ENCODE assay signal across 17 cellular contexts in the genomic region with DNA sequence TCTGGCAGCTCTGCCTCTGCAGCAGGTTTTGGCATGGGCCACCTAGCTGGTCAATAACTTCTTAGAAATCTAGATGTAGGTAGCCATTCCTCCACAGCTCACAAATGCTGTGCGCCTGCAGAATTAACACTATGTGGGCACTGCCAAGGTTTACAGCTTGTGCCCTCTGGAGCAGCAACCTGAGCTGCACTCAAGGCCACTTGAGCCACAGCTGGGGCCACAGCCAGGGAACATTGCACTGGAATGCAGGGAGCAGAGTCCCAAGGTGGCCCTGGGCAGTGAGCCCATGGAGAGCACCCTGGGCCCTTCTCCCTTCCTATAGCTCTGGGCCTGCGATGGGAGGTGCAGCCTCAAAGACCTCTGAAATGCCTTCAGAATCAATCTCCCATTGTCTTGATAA.
DNase-seq lines count a peak whose midpoint lies in the region; ATAC-seq, FAIRE-seq and TF ChIP-seq lines count a peak whose summit lies in the region.
"Had no signal": no experiment of that assay in that cellular context is flagged by ENCODE, and none has a peak within 500 bp of the region (broad histone marks: within the 10 kb centered on the region; RNA-seq: fewer than 3 reads in every experiment).

No MANE protein-coding gene starts in this region.

- no peaks in the 10 kb centered on the region for H3K36me3 ChIP-seq in left lung
- no peaks in the 10 kb centered on the region for H3K36me3 ChIP-seq in upper lobe of right lung
- H3K36me3 ChIP-seq: BLaER1 treated with 17β-estradiol and CSF1 and Interleukin-3, amounts not matched to agents 10 nM and 100 nM had no signal

- no peak for FAIRE-seq in D721Med (lab: Jason Lieb, UNC)
- FAIRE-seq: GM12878, GM18507 had no signal

- H3K36me3 Mint-ChIP-seq in stimulated activated effector memory CD8-positive, alpha-beta T cell treated with anti-CD3 and anti-CD28 coated beads, Interleukin-12 subunit alpha, Interleukin-12 subunit beta, amount 100 ng/mL, for 72 hours: no peaks in the 10 kb centered on the region
- H3K36me3 Mint-ChIP-seq: CD4-positive, CD25-positive, alpha-beta regulatory T cell had no signal

- DNase-seq in Right ventricle myocardium inferior (ENCODE audit: missing footprints): peak; percentile 47
- no peak for DNase-seq in Right ventricle myocardium superior
- DNase-seq in left lung: peak; percentile 33 to 57
- DNase-seq in stimulated activated effector memory CD8-positive, alpha-beta T cell treated with anti-CD3 and anti-CD28 coated beads, Interleukin-12 subunit alpha, Interleukin-12 subunit beta, amount 100 ng/mL, for 72 hours (ENCODE audit: low spot score in 2 of 2): no peak
- DNase-seq in upper lobe of right lung: peak; percentile 63
- DNase-seq in amniotic stem cell (lab: John Stamatoyannopoulos, UW): no peak
- DNase-seq in D721Med (ENCODE audit: insufficient read length, low spot score): no peak
- DNase-seq: ACHN; Calu3; CD4-positive, CD25-positive, alpha-beta regulatory T cell; DMS79; HCEC 1CT; HFFc6 had no signal

- no peak overlapping the region for H3K4me3 Mint-ChIP-seq in stimulated activated effector memory CD8-positive, alpha-beta T cell treated with anti-CD3 and anti-CD28 coated beads, Interleukin-12 subunit alpha, Interleukin-12 subunit beta, amount 100 ng/mL, for 72 hours
- H3K4me3 Mint-ChIP-seq: CD4-positive, CD25-positive, alpha-beta regulatory T cell; HFFc6 had no signal

- H3K9me3 Mint-ChIP-seq in stimulated activated effector memory CD8-positive, alpha-beta T cell treated with anti-CD3 and anti-CD28 coated beads, Interleukin-12 subunit alpha, Interleukin-12 subunit beta, amount 100 ng/mL, for 72 hours: peaks cover 6% of the 10 kb centered on the region

- H3K4me3 ChIP-seq in left lung (no peak overlapping the region), upper lobe of right lung (no peak overlapping the region)
- H3K4me3 ChIP-seq: BLaER1 treated with 17β-estradiol and CSF1 and Interleukin-3, amounts not matched to agents 10 nM and 100 nM; GM12878 had no signal

- no peak overlapping the region for H3K27ac ChIP-seq in left lung
- no peak overlapping the region for H3K27ac ChIP-seq in upper lobe of right lung
- H3K27ac ChIP-seq: BLaER1 treated with 17β-estradiol and CSF1 and Interleukin-3, amounts not matched to agents 10 nM and 100 nM had no signal

- H3K4me1 Mint-ChIP-seq in stimulated activated effector memory CD8-positive, alpha-beta T cell treated with anti-CD3 and anti-CD28 coated beads, Interleukin-12 subunit alpha, Interleukin-12 subunit beta, amount 100 ng/mL, for 72 hours: no peaks in the 10 kb centered on the region
- H3K4me1 Mint-ChIP-seq: CD4-positive, CD25-positive, alpha-beta regulatory T cell had no signal

- intact Hi-C loops in Right ventricle myocardium inferior (cut with DNase I): no loop called here
- intact Hi-C loops in Right ventricle myocardium superior (cut with DNase I): no loop called here
- intact Hi-C loops in left lung (cut with DNase I): no loop called here
- intact Hi-C loops in upper lobe of right lung (cut with DNase I): no loop called here

- ATAC-seq in Right ventricle myocardium inferior (no peak), Right ventricle myocardium superior (ENCODE audit: poor library complexity) (no peak), left lung (peak; percentile 80), upper lobe of right lung (peak; percentile 69), GM21526 (IDR thresholded peaks at IDR 0.05; ENCODE audit: low FRiP score, unreplicated experiment) (no peak)
- peak; percentile 24 for ATAC-seq in stimulated activated effector memory CD8-positive, alpha-beta T cell treated with anti-CD3 and anti-CD28 coated beads, Interleukin-12 subunit alpha, Interleukin-12 subunit beta, amount 100 ng/mL, for 72 hours
- ATAC-seq: GM12878 had no signal

- H3K27ac Mint-ChIP-seq in stimulated activated effector memory CD8-positive, alpha-beta T cell treated with anti-CD3 and anti-CD28 coated beads, Interleukin-12 subunit alpha, Interleukin-12 subunit beta, amount 100 ng/mL, for 72 hours: no peak overlapping the region
- H3K27ac Mint-ChIP-seq: CD4-positive, CD25-positive, alpha-beta regulatory T cell; HFFc6 had no signal

- H3K4me1 ChIP-seq in left lung (no peaks in the 10 kb centered on the region), upper lobe of right lung (no peaks in the 10 kb centered on the region)
- H3K4me1 ChIP-seq: BLaER1 treated with 17β-estradiol and CSF1 and Interleukin-3, amounts not matched to agents 10 nM and 100 nM had no signal

- H3K27me3 ChIP-seq in left lung: no peaks in the 10 kb centered on the region
- H3K27me3 ChIP-seq in upper lobe of right lung: no peaks in the 10 kb centered on the region
- H3K27me3 ChIP-seq: BLaER1 treated with 17β-estradiol and CSF1 and Interleukin-3, amounts not matched to agents 10 nM and 100 nM had no signal

- H3K9me3 ChIP-seq in left lung: no peaks in the 10 kb centered on the region
- no peaks in the 10 kb centered on the region for H3K9me3 ChIP-seq in upper lobe of right lung
- H3K9me3 ChIP-seq: BLaER1 treated with 17β-estradiol and CSF1 and Interleukin-3, amounts not matched to agents 10 nM and 100 nM had no signal

- no peak for TF ChIP-seq CTCF in left lung (IDR thresholded peaks at IDR 0.05)
- no peak for TF ChIP-seq CTCF in upper lobe of right lung (IDR thresholded peaks at IDR 0.05)
- no peak for TF ChIP-seq CTCF in D721Med (IDR thresholded peaks at IDR 0.05; ENCODE audit: insufficient read depth, missing control alignments)

Comparison
In these comparisons a context has a peak if more than half of its experiments do, and no peak if none do; other contexts are left out.
1. DNase-seq: peak in Right ventricle myocardium inferior (single experiment), left lung (2 of 2) and upper lobe of right lung (single experiment); none in Right ventricle myocardium superior (single experiment), stimulated activated effector memory CD8-positive, alpha-beta T cell treated with anti-CD3 and anti-CD28 coated beads, Interleukin-12 subunit alpha, Interleukin-12 subunit beta, amount 100 ng/mL, for 72 hours (0 of 2), amniotic stem cell (single experiment) and D721Med (single experiment).
2. ATAC-seq: peak in left lung (single experiment), stimulated activated effector memory CD8-positive, alpha-beta T cell treated with anti-CD3 and anti-CD28 coated beads, Interleukin-12 subunit alpha, Interleukin-12 subunit beta, amount 100 ng/mL, for 72 hours (single experiment) and upper lobe of right lung (single experiment); none in Right ventricle myocardium inferior (single experiment), Right ventricle myocardium superior (single experiment) and GM21526 (single experiment).